ENCODE assay signal across 1 cellular context in the genomic region with DNA sequence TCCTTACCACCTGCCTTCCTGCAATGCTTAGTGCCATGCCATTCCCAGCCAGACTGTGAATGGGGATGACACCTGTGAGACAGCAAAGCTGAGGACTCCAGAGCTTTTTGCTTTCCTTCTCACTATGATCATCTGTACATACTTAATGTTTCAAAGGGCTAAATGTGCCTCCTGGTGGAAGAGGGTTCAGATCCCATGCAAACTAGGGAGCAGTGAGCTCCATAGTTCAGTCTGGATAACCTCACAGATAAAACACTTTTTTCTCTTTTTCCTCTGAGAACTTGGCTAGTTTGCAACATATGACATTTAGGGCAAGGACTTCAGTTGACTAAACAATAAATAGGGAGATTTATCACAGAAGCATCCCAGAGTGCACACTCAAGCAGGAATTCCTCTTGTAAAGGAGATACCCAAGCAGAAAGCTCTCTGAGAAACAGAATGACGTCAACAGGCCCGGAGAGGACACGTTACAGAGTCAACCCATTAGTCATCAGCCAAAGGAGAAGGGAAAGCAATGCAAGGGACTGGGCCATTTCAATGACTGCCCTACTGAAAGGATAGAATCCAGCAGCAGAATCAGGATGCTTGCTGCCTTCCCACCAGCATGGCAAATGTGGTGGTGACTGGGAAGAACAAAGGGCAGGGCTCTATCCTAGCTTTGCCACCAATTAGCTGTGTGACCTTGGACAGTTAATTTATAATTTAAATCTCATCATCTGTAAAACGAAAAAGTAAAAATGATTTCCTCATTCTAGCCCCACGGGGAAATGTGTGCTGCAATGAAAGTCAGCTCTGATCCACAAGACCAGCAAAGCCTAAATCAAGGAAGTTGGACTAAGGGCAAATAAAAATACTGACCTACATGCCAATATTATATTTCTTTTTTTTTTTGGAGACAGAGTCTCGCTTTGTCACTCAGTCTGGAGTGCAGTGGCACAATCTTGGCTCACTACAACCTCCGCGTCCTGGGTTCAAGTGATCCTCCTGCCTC.
TF ChIP-seq lines count a peak whose summit lies in the region.

No MANE protein-coding gene starts in this region.

TF ChIP-seq in K562, 482 proteins besides CTCF, POLR2A, EP300 and RAD21 (continued from another document):
- TF ChIP-seq, protein P1, sequence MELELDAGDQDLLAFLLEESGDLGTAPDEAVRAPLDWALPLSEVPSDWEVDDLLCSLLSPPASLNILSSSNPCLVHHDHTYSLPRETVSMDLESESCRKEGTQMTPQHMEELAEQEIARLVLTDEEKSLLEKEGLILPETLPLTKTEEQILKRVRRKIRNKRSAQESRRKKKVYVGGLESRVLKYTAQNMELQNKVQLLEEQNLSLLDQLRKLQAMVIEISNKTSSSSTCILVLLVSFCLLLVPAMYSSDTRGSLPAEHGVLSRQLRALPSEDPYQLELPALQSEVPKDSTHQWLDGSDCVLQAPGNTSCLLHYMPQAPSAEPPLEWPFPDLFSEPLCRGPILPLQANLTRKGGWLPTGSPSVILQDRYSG (tag; conservative IDR thresholded peaks at IDR 0.05; ENCODE audit: low read depth) = no peak
- TF ChIP-seq, protein P2, sequence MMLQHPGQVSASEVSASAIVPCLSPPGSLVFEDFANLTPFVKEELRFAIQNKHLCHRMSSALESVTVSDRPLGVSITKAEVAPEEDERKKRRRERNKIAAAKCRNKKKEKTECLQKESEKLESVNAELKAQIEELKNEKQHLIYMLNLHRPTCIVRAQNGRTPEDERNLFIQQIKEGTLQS (IDR thresholded peaks at IDR 0.05) = peak; percentile 55; the same call in 1 of the 2 replicates
- TF ChIP-seq, protein P2 (CRISPR knock-in tag; conservative IDR thresholded peaks at IDR 0.05) = no peak
- TF ChIP-seq BRF1 (IDR thresholded peaks at IDR 0.05; ENCODE audit: borderline replicate concordance, extremely low read depth, insufficient read length) (no peak), ZNF354B (CRISPR knock-in tag; IDR thresholded peaks at IDR 0.05) (no peak), CAMTA2 (CRISPR knock-in tag; conservative IDR thresholded peaks at IDR 0.05) (no peak), EHMT2 (IDR thresholded peaks at IDR 0.05) (no peak), HNRNPL (IDR thresholded peaks at IDR 0.05; ENCODE audit: low read depth, low read length) (no peak), ATF7 (IDR thresholded peaks at IDR 0.05) (peak; percentile 16; the same call in 1 of the 2 replicates)
- TF ChIP-seq, protein P3, sequence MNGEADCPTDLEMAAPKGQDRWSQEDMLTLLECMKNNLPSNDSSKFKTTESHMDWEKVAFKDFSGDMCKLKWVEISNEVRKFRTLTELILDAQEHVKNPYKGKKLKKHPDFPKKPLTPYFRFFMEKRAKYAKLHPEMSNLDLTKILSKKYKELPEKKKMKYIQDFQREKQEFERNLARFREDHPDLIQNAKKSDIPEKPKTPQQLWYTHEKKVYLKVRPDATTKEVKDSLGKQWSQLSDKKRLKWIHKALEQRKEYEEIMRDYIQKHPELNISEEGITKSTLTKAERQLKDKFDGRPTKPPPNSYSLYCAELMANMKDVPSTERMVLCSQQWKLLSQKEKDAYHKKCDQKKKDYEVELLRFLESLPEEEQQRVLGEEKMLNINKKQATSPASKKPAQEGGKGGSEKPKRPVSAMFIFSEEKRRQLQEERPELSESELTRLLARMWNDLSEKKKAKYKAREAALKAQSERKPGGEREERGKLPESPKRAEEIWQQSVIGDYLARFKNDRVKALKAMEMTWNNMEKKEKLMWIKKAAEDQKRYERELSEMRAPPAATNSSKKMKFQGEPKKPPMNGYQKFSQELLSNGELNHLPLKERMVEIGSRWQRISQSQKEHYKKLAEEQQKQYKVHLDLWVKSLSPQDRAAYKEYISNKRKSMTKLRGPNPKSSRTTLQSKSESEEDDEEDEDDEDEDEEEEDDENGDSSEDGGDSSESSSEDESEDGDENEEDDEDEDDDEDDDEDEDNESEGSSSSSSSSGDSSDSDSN (IDR thresholded peaks at IDR 0.05; ENCODE audit: borderline replicate concordance in 1 of 2, low read depth in 2 of 2, low read length in 2 of 2) = no peak
